Comparison of ENCODE assay signal across 14 cellular contexts in the genomic region with DNA sequence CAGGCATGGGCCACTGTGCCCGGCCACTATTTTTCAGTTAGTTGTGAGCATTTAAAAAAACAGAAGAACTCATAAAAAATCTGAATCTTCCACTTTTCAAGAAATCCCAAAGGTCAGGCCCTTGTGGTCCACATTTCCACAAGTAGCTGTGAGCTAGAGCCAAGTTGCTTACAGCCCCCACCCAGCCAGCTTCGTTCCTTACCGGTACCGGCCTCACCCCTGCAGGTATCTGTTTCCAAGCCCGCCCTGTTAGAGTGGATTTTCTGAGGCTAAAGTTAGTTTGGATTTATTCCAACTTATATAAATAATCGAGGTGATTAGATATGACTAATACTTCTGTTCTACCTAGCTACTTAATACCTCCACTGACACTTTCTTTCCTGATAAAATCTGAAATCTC.
DNase-seq lines count a peak whose midpoint lies in the region; ATAC-seq and TF ChIP-seq lines count a peak whose summit lies in the region.
"Had no signal": no experiment of that assay in that cellular context is flagged by ENCODE, and none has a peak within 500 bp of the region (broad histone marks: within the 10 kb centered on the region; RNA-seq: fewer than 3 reads in every experiment).

No MANE protein-coding gene starts in this region.

- H3K4me3 ChIP-seq in BLaER1 treated with 17β-estradiol and CSF1 and Interleukin-3, amounts not matched to agents 10 nM and 100 nM, result no peak overlapping the region
- H3K4me3 ChIP-seq: left lung had no signal

- peaks cover 46 to 90% (median 59%) of the 10 kb centered on the region in 10 experiments for H3K4me1 ChIP-seq in BLaER1 treated with 17β-estradiol and CSF1 and Interleukin-3, amounts not matched to agents 10 nM and 100 nM

- H3K27me3 ChIP-seq in BLaER1 treated with 17β-estradiol and CSF1 and Interleukin-3, amounts not matched to agents 10 nM and 100 nM, result no peaks in the 10 kb centered on the region
- no peaks in the 10 kb centered on the region for H3K27me3 ChIP-seq in CD4-positive, alpha-beta T cell (ENCODE audit: control insufficient read depth, insufficient read depth, low read length)
- H3K27me3 ChIP-seq: left lung had no signal

- intact Hi-C loops in CD4-positive, alpha-beta T cell (cut with DNase I, micrococcal nuclease), result loop anchor here (2.0 to 10.0 kb wide), 7 partner anchors 69 to 827 kb away; a partner anchor contains a TSS
- intact Hi-C loops in activated T-helper 2 cell treated with anti-CD3 and anti-CD28 coated beads, Interferon-gamma antibody, Interleukin-2, Interleukin-4, amounts not matched to agents 10 μg/mL and 5 μg/mL and 100 μg/mL, durations not matched to agents 14 hours and 24 hours and 36 hours (cut with micrococcal nuclease), result loop anchor here (2.0 to 10.0 kb wide), 3 partner anchors 13 to 977 kb away; a partner anchor contains a TSS
- intact Hi-C loops in natural killer cell (cut with micrococcal nuclease), result loop anchor here (5.0 kb wide), 1 partner anchor 35 kb away; no protein-coding TSS in a partner anchor

- no peaks in the 10 kb centered on the region for H3K9me3 ChIP-seq in BLaER1 treated with 17β-estradiol and CSF1 and Interleukin-3, amounts not matched to agents 10 nM and 100 nM (replicated peaks in 1 of 11)
- H3K9me3 ChIP-seq in CD4-positive, alpha-beta T cell (ENCODE audit: control insufficient read depth, low read length), result no peaks in the 10 kb centered on the region
- H3K9me3 ChIP-seq: left lung had no signal

- no peaks in the 10 kb centered on the region for H3K36me3 Mint-ChIP-seq in CD4-positive, alpha-beta T cell (ENCODE audit: low read depth)
- H3K36me3 Mint-ChIP-seq in activated T-helper 2 cell treated with anti-CD3 and anti-CD28 coated beads, Interferon-gamma antibody, Interleukin-2, Interleukin-4, amounts not matched to agents 10 μg/mL and 5 μg/mL and 100 μg/mL, durations not matched to agents 14 hours and 24 hours and 36 hours (ENCODE audit: low read depth), result peaks cover 11% of the 10 kb centered on the region
- H3K36me3 Mint-ChIP-seq in natural killer cell, result no peaks in the 10 kb centered on the region
- H3K36me3 Mint-ChIP-seq: type B pancreatic cell had no signal

- peaks cover 0 to 20% (median under 1%) of the 10 kb centered on the region in 11 experiments; a peak in 6 of 22 replicates for H3K36me3 ChIP-seq in BLaER1 treated with 17β-estradiol and CSF1 and Interleukin-3, amounts not matched to agents 10 nM and 100 nM
- H3K36me3 ChIP-seq: left lung had no signal

- peak overlapping the region in 1 of 11 experiments; percentile 40; a peak in 1 of 22 replicates for H3K9ac ChIP-seq in BLaER1 treated with 17β-estradiol and CSF1 and Interleukin-3, amounts not matched to agents 10 nM and 100 nM

- DNase-seq in CD4-positive, alpha-beta T cell, result no peak
- DNase-seq in activated T-helper 2 cell treated with anti-CD3 and anti-CD28 coated beads, Interferon-gamma antibody, Interleukin-2, Interleukin-4, amounts not matched to agents 10 μg/mL and 5 μg/mL and 100 μg/mL, durations not matched to agents 14 hours and 24 hours and 36 hours (ENCODE audit: low spot score), result no peak
- DNase-seq in natural killer cell (no peak), DMS114 treated with DMSO at 0.1 percent for 48 hours (lab: John Stamatoyannopoulos, UW; ENCODE audit: unreplicated experiment) (no peak), GM19240 (ENCODE audit: insufficient read length, low spot score) (no peak), NCI-H82 (lab: John Stamatoyannopoulos, UW) (no peak)
- DNase-seq: activated gamma-delta T cell, endodermal cell, NCI-H1092, NCI-H2081, NCI-H524 treated with DMSO at 0.1 percent for 48 hours had no signal

- H3K27ac Mint-ChIP-seq in CD4-positive, alpha-beta T cell, result peak overlapping the region; percentile 98
- peak overlapping the region; percentile 90 for H3K27ac Mint-ChIP-seq in activated T-helper 2 cell treated with anti-CD3 and anti-CD28 coated beads, Interferon-gamma antibody, Interleukin-2, Interleukin-4, amounts not matched to agents 10 μg/mL and 5 μg/mL and 100 μg/mL, durations not matched to agents 14 hours and 24 hours and 36 hours
- H3K27ac Mint-ChIP-seq in natural killer cell, result peak overlapping the region; percentile 96 to 98
- H3K27ac Mint-ChIP-seq: endodermal cell, type B pancreatic cell had no signal

- peak overlapping the region; percentile 78 for H3K4me3 Mint-ChIP-seq in CD4-positive, alpha-beta T cell
- H3K4me3 Mint-ChIP-seq in activated T-helper 2 cell treated with anti-CD3 and anti-CD28 coated beads, Interferon-gamma antibody, Interleukin-2, Interleukin-4, amounts not matched to agents 10 μg/mL and 5 μg/mL and 100 μg/mL, durations not matched to agents 14 hours and 24 hours and 36 hours (ENCODE audit: low read depth), result no peak overlapping the region
- H3K4me3 Mint-ChIP-seq in natural killer cell, result peak overlapping the region; percentile 79
- H3K4me3 Mint-ChIP-seq: endodermal cell, type B pancreatic cell had no signal

- ATAC-seq in CD4-positive, alpha-beta T cell (ENCODE audit: poor library complexity), result no peak
- ATAC-seq in natural killer cell, result no peak

- H3K4me1 Mint-ChIP-seq in CD4-positive, alpha-beta T cell (ENCODE audit: low read depth), result peaks cover 81% of the 10 kb centered on the region
- H3K4me1 Mint-ChIP-seq in activated T-helper 2 cell treated with anti-CD3 and anti-CD28 coated beads, Interferon-gamma antibody, Interleukin-2, Interleukin-4, amounts not matched to agents 10 μg/mL and 5 μg/mL and 100 μg/mL, durations not matched to agents 14 hours and 24 hours and 36 hours (ENCODE audit: low read depth), result peaks cover 74% of the 10 kb centered on the region
- peaks cover 86 to 87% of the 10 kb centered on the region in 2 donors for H3K4me1 Mint-ChIP-seq in natural killer cell

- peak overlapping the region in 2 of 11 experiments; percentile 21 to 32; a peak in 3 of 22 replicates for H3K27ac ChIP-seq in BLaER1 treated with 17β-estradiol and CSF1 and Interleukin-3, amounts not matched to agents 10 nM and 100 nM
- H3K27ac ChIP-seq in CD4-positive, alpha-beta T cell (ENCODE audit: low read depth, low read length), result peak overlapping the region; percentile 77

- POLR2A ChIA-PET in CD4-positive, alpha-beta T cell (lab: Charles Lee), result interaction anchor here (0.5 to 3.8 kb wide), 17 partner anchors 13 to 288 kb away, joined by 3 to 136 read pairs (median 5); a partner anchor contains a TSS

- peaks cover 15 to 97% (median 86%) of the 10 kb centered on the region in 11 experiments for H4K20me1 ChIP-seq in BLaER1 treated with 17β-estradiol and CSF1 and Interleukin-3, amounts not matched to agents 10 nM and 100 nM

- CTCF ChIA-PET in CD4-positive, alpha-beta T cell (lab: Charles Lee), result interaction anchor here (0.7 to 3.3 kb wide), 6 partner anchors 29 to 137 kb away, joined by 3 to 75 read pairs (median 4); a partner anchor contains a TSS

- TF ChIP-seq CTCF in CD4-positive, alpha-beta T cell (IDR thresholded peaks at IDR 0.05), result no peak
- TF ChIP-seq CTCF in natural killer cell (IDR thresholded peaks at IDR 0.05), result no peak

- H3K9me3 Mint-ChIP-seq in CD4-positive, alpha-beta T cell, result no peaks in the 10 kb centered on the region
- no peaks in the 10 kb centered on the region for H3K9me3 Mint-ChIP-seq in activated T-helper 2 cell treated with anti-CD3 and anti-CD28 coated beads, Interferon-gamma antibody, Interleukin-2, Interleukin-4, amounts not matched to agents 10 μg/mL and 5 μg/mL and 100 μg/mL, durations not matched to agents 14 hours and 24 hours and 36 hours
- H3K9me3 Mint-ChIP-seq in natural killer cell, result no peaks in the 10 kb centered on the region
- H3K9me3 Mint-ChIP-seq: type B pancreatic cell had no signal

- no peaks in the 10 kb centered on the region for H3K27me3 Mint-ChIP-seq in CD4-positive, alpha-beta T cell
- H3K27me3 Mint-ChIP-seq in activated T-helper 2 cell treated with anti-CD3 and anti-CD28 coated beads, Interferon-gamma antibody, Interleukin-2, Interleukin-4, amounts not matched to agents 10 μg/mL and 5 μg/mL and 100 μg/mL, durations not matched to agents 14 hours and 24 hours and 36 hours (ENCODE audit: low read depth), result no peaks in the 10 kb centered on the region
- H3K27me3 Mint-ChIP-seq in natural killer cell (ENCODE audit: low read depth in 2 of 2), result no peaks in the 10 kb centered on the region

- peak overlapping the region; percentile 63 to 86 (median 74) for H3K4me2 ChIP-seq in BLaER1 treated with 17β-estradiol and CSF1 and Interleukin-3, amounts not matched to agents 10 nM and 100 nM
